Comparison of ENCODE assay signal across 12 cellular contexts in genomic region chr22:43127166-43127908, GRCh38. TPM values are rescaled to one million over a fixed set of nuclear protein-coding genes. Genes with fewer than 3 reads are reported as not detected.
DNase-seq lines count a peak whose midpoint lies in the region; ATAC-seq lines count a peak whose summit lies in the region.
"Had no signal": no experiment of that assay in that cellular context is flagged by ENCODE, and none has a peak within 500 bp of the region (broad histone marks: within the 10 kb centered on the region; RNA-seq: fewer than 3 reads in every experiment).

No MANE protein-coding gene starts in this region.

- peak overlapping the region; percentile 17 for H3K4me2 ChIP-seq in GM23248 (ENCODE audit: unreplicated experiment)

- POLR2A ChIA-PET in naive thymus-derived CD8-positive, alpha-beta T cell (lab: Charles Lee), result no interaction called here

- no peak overlapping the region for H3K4me3 ChIP-seq in GM23248
- H3K4me3 ChIP-seq: adrenal gland, dorsolateral prefrontal cortex had no signal

- no peaks in the 10 kb centered on the region for H3K9me2 ChIP-seq in GM23248 (ENCODE audit: insufficient read depth)

- H3F3A ChIP-seq in GM23248 (ENCODE audit: insufficient read depth), result no peaks in the 10 kb centered on the region

- no peak for ATAC-seq in activated T-helper 17 cell treated with anti-CD3 and anti-CD28 coated beads, Interleukin-2, amount 50 U/mL, for 72 hours (replicated peaks)
- ATAC-seq in HG02763 (IDR thresholded peaks at IDR 0.05; ENCODE audit: unreplicated experiment), result no peak
- ATAC-seq in naive thymus-derived CD8-positive, alpha-beta T cell, result no peak
- ATAC-seq: left ventricle myocardium superior had no signal

- H4K20me1 ChIP-seq in GM23248 (ENCODE audit: insufficient read depth), result no peaks in the 10 kb centered on the region

- H3K9me3 ChIP-seq in GM23248 (ENCODE audit: low read depth), result no peaks in the 10 kb centered on the region
- H3K9me3 ChIP-seq: adrenal gland had no signal

- H2AFZ ChIP-seq in GM23248, result no peak overlapping the region

- peaks cover 13% of the 10 kb centered on the region for H3K4me1 ChIP-seq in GM23248 (ENCODE audit: insufficient read depth)
- H3K4me1 ChIP-seq: adrenal gland had no signal

- H3K27ac Mint-ChIP-seq in activated T-helper 17 cell treated with anti-CD3 and anti-CD28 coated beads, Interleukin-2, amount 50 U/mL, for 72 hours, result peak overlapping the region; percentile 48
- H3K27ac Mint-ChIP-seq in naive thymus-derived CD8-positive, alpha-beta T cell, result peak overlapping the region in 3 of 10 donors; percentile 20 to 55 (median 25)

- no peaks in the 10 kb centered on the region for H3K36me3 ChIP-seq in GM23248 (ENCODE audit: low read depth)
- H3K36me3 ChIP-seq: adrenal gland had no signal

- no peak for DNase-seq in GM23248
- DNase-seq in mucosa of gallbladder (ENCODE audit: low spot score), result peak; percentile 78
- no peak for DNase-seq in stimulated activated CD8-positive, alpha-beta memory T cell treated with anti-CD3 and anti-CD28 coated beads, Interleukin-4, amount 100 ng/mL, for 48 hours
- no peak for DNase-seq in naive thymus-derived CD8-positive, alpha-beta T cell
- DNase-seq: activated CD8-positive, alpha-beta memory T cell treated with anti-CD3 and anti-CD28 coated beads, Interleukin-2, amount 50 U/mL, for 4 hours; adrenal gland; dorsolateral prefrontal cortex; GDM1; left ventricle myocardium superior; NCI-H446 treated with DMSO at 0.1 percent for 48 hours had no signal

- no peaks in the 10 kb centered on the region for H3K27me3 Mint-ChIP-seq in activated T-helper 17 cell treated with anti-CD3 and anti-CD28 coated beads, Interleukin-2, amount 50 U/mL, for 72 hours
- H3K27me3 Mint-ChIP-seq in naive thymus-derived CD8-positive, alpha-beta T cell, result no peaks in the 10 kb centered on the region

- H3K36me3 Mint-ChIP-seq in activated T-helper 17 cell treated with anti-CD3 and anti-CD28 coated beads, Interleukin-2, amount 50 U/mL, for 72 hours (ENCODE audit: low read depth), result peaks cover 11% of the 10 kb centered on the region
- H3K36me3 Mint-ChIP-seq in naive thymus-derived CD8-positive, alpha-beta T cell, result peaks cover 0 to 8% (median 0%) of the 10 kb centered on the region in 3 donors

- peaks cover 5% of the 10 kb centered on the region for H3K4me1 Mint-ChIP-seq in activated T-helper 17 cell treated with anti-CD3 and anti-CD28 coated beads, Interleukin-2, amount 50 U/mL, for 72 hours
- H3K4me1 Mint-ChIP-seq in naive thymus-derived CD8-positive, alpha-beta T cell, result peaks cover 7 to 18% (median 12%) of the 10 kb centered on the region in 4 donors

- no peaks in the 10 kb centered on the region for H3K9me3 Mint-ChIP-seq in activated T-helper 17 cell treated with anti-CD3 and anti-CD28 coated beads, Interleukin-2, amount 50 U/mL, for 72 hours
- no peaks in the 10 kb centered on the region for H3K9me3 Mint-ChIP-seq in naive thymus-derived CD8-positive, alpha-beta T cell

- no peak overlapping the region for H3K4me3 Mint-ChIP-seq in activated T-helper 17 cell treated with anti-CD3 and anti-CD28 coated beads, Interleukin-2, amount 50 U/mL, for 72 hours
- no peak overlapping the region for H3K4me3 Mint-ChIP-seq in naive thymus-derived CD8-positive, alpha-beta T cell

- H3K9ac ChIP-seq in GM23248, result no peak overlapping the region

- H3K79me2 ChIP-seq in GM23248 (ENCODE audit: insufficient read depth), result no peaks in the 10 kb centered on the region

- WGBS in GM23248 (ENCODE audit: low coverage in 1 of 2, low lambda C conversion rate in 2 of 2, missing lambda C conversion rate in 2 of 2), 2 experiments, result 88 to 89% methylated on average over 17 of the region's 17 CpGs

- in situ Hi-C loops in GM23248 (cut with MboI), result no loop called here

- no peaks in the 10 kb centered on the region for H3K27me3 ChIP-seq in GM23248 (replicated peaks; ENCODE audit: insufficient read depth)
- H3K27me3 ChIP-seq: adrenal gland, dorsolateral prefrontal cortex had no signal

- H3K27ac ChIP-seq in GM23248, result no peak overlapping the region
- H3K27ac ChIP-seq: adrenal gland, dorsolateral prefrontal cortex had no signal

RNA-seq across cellular contexts. Expression of gene MCAT, which starts 15.9 kb away (rescaled TPM):
- 16.0 and 23.4 TPM in 2 replicates for total RNA-seq in GM23248 (2014; rRNA removed; shearing (Covaris generic))
- polyA plus RNA-seq in GM23248 (2016; fragmentation: Nextera tagmentation; extraction: Ambion mirVana), result 17.6 and 18.2 TPM in 2 replicates
- total RNA-seq in activated T-helper 17 cell treated with anti-CD3 and anti-CD28 coated beads, Interleukin-2, amount 50 U/mL, for 72 hours, result 10 to 100 TPM in 1 of 2 donors, 1 to 10 TPM in 1; 7.3 to 18.2 TPM
- total RNA-seq in mucosa of gallbladder, result 29.3 TPM
- total RNA-seq in naive thymus-derived CD8-positive, alpha-beta T cell, result 10 to 100 TPM in 1 of 2 experiments, 1 to 10 TPM in 1; 9.2 to 10.1 TPM
- 10 to 100 TPM; 10.8 to 11.3 (median 10.8) TPM for polyA plus RNA-seq in naive thymus-derived CD8-positive, alpha-beta T cell

RNA-seq across cellular contexts. Expression of gene BIK, which starts 16.8 kb away (rescaled TPM):
- total RNA-seq in GM23248 (2014; rRNA removed; shearing (Covaris generic)), result not detected in 2 replicates
- polyA plus RNA-seq in GM23248 (2016; fragmentation: Nextera tagmentation; extraction: Ambion mirVana), result not detected in 2 replicates
- 1 to 10 TPM; 1.9 to 4.0 TPM for total RNA-seq in activated T-helper 17 cell treated with anti-CD3 and anti-CD28 coated beads, Interleukin-2, amount 50 U/mL, for 72 hours
- 19.0 TPM for total RNA-seq in mucosa of gallbladder
- total RNA-seq in naive thymus-derived CD8-positive, alpha-beta T cell, result 1 to 10 TPM; 2.6 TPM
- 1 to 10 TPM; 2.8 to 6.1 (median 4.0) TPM for polyA plus RNA-seq in naive thymus-derived CD8-positive, alpha-beta T cell
- total RNA-seq: left ventricle myocardium superior had no signal

RNA-seq across cellular contexts. Expression of gene TSPO, which starts 24.0 kb away (rescaled TPM):
- total RNA-seq in GM23248 (2014; rRNA removed; shearing (Covaris generic)), result 760 and 970 TPM in 2 replicates
- 896 and 938 TPM in 2 replicates for polyA plus RNA-seq in GM23248 (2016; fragmentation: Nextera tagmentation; extraction: Ambion mirVana)
- total RNA-seq in activated T-helper 17 cell treated with anti-CD3 and anti-CD28 coated beads, Interleukin-2, amount 50 U/mL, for 72 hours, result 100 to 1,000 TPM; 127 to 199 TPM
- 322 TPM for total RNA-seq in mucosa of gallbladder
- 10 to 100 TPM; 64.0 to 69.0 TPM for total RNA-seq in naive thymus-derived CD8-positive, alpha-beta T cell
- polyA plus RNA-seq in naive thymus-derived CD8-positive, alpha-beta T cell, result 100 to 1,000 TPM; 284 to 305 (median 304) TPM

RNA-seq across cellular contexts. Expression of gene TTLL1, which starts 38.1 kb away (rescaled TPM):
- 16.0 and 16.6 TPM in 2 replicates for total RNA-seq in GM23248 (2014; rRNA removed; shearing (Covaris generic))
- 18.5 and 18.8 TPM in 2 replicates for polyA plus RNA-seq in GM23248 (2016; fragmentation: Nextera tagmentation; extraction: Ambion mirVana)
- 1 to 10 TPM; 2.9 to 4.1 TPM for total RNA-seq in activated T-helper 17 cell treated with anti-CD3 and anti-CD28 coated beads, Interleukin-2, amount 50 U/mL, for 72 hours
- 5.9 TPM for total RNA-seq in mucosa of gallbladder
- 1 to 10 TPM; 6.6 to 7.3 TPM for total RNA-seq in naive thymus-derived CD8-positive, alpha-beta T cell
- polyA plus RNA-seq in naive thymus-derived CD8-positive, alpha-beta T cell, result 10 to 100 TPM; 12.7 to 14.5 (median 12.8) TPM

RNA-seq across cellular contexts. Expression of gene TTLL12, which starts 59.6 kb away (rescaled TPM):
- 42.8 and 43.9 TPM in 2 replicates for total RNA-seq in GM23248 (2014; rRNA removed; shearing (Covaris generic))
- 28.1 and 29.5 TPM in 2 replicates for polyA plus RNA-seq in GM23248 (2016; fragmentation: Nextera tagmentation; extraction: Ambion mirVana)
- 10 to 100 TPM; 53.5 to 84.8 TPM for total RNA-seq in activated T-helper 17 cell treated with anti-CD3 and anti-CD28 coated beads, Interleukin-2, amount 50 U/mL, for 72 hours
- 105 TPM for total RNA-seq in mucosa of gallbladder
- total RNA-seq in naive thymus-derived CD8-positive, alpha-beta T cell, result 10 to 100 TPM; 26.0 to 26.9 TPM
- polyA plus RNA-seq in naive thymus-derived CD8-positive, alpha-beta T cell, result 10 to 100 TPM; 16.2 to 31.4 (median 25.3) TPM
